ENCODE assay signal across 25 cellular contexts in genomic region chr7:1661461-1661860, GRCh38. TPM values are rescaled to one million over a fixed set of nuclear protein-coding genes. Genes with fewer than 3 reads are reported as not detected.
"Had no signal": no experiment of that assay in that cellular context is flagged by ENCODE, and none has a peak within 500 bp of the region (broad histone marks: within the 10 kb centered on the region; RNA-seq: fewer than 3 reads in every experiment).

No MANE protein-coding gene starts in this region.

- ATAC-seq: activated CD8-positive, alpha-beta T cell treated with anti-CD3 and anti-CD28 coated beads for 36 hours; body of pancreas; left ventricle myocardium superior; mucosa of descending colon; pancreas; psoas muscle; T-cell had no signal

- H3K4me3 Mint-ChIP-seq: activated B cell treated with CpG ODN at 0.5 μM for 24 hours; activated CD8-positive, alpha-beta T cell treated with anti-CD3 and anti-CD28 coated beads for 36 hours; activated naive CD8-positive, alpha-beta T cell; nephron progenitor cell; T-cell; T-helper 2 cell treated with Interferon-gamma antibody and Interleukin-4, amounts not matched to agents 5 μg/mL and 100 μg/mL, for 36 hours had no signal

- H3K4me3 ChIP-seq: adrenal gland, body of pancreas, coronary artery, dorsolateral prefrontal cortex, mucosa of descending colon, pancreas, psoas muscle, spleen, testis, transverse colon had no signal

- H3K36me3 ChIP-seq: adrenal gland, pancreas, spleen, transverse colon had no signal

- H3K9me3 Mint-ChIP-seq: activated B cell treated with CpG ODN at 0.5 μM for 24 hours; activated CD8-positive, alpha-beta T cell treated with anti-CD3 and anti-CD28 coated beads for 36 hours; activated T-helper 2 cell treated with anti-CD3 and anti-CD28 coated beads, Interferon-gamma antibody, Interleukin-2, Interleukin-4, amounts not matched to agents 10 μg/mL and 5 μg/mL and 100 μg/mL, durations not matched to agents 14 hours and 24 hours and 36 hours; T-cell; T-helper 2 cell treated with Interferon-gamma antibody and Interleukin-4, amounts not matched to agents 5 μg/mL and 100 μg/mL, for 36 hours had no signal

- H3K4me1 Mint-ChIP-seq: activated B cell treated with CpG ODN at 0.5 μM for 24 hours had no signal

- H3K27ac ChIP-seq: adrenal gland, body of pancreas, coronary artery, dorsolateral prefrontal cortex, pancreas, psoas muscle, spleen, testis, transverse colon had no signal

- H3K27me3 ChIP-seq: testis had no signal

- H3K36me3 Mint-ChIP-seq: activated naive CD8-positive, alpha-beta T cell; T-cell had no signal

- DNase-seq: activated B cell treated with CpG ODN at 0.5 μM for 24 hours; activated CD4-positive, alpha-beta T cell treated with anti-CD3 and anti-CD28 coated beads, Interleukin-2, amount 50 U/mL, for 1 hour; activated CD8-positive, alpha-beta T cell treated with anti-CD3 and anti-CD28 coated beads for 36 hours; activated T-cell treated with anti-CD3 and anti-CD28 coated beads, Interleukin-2, amount 50 U/mL, for 48 hours; adrenal gland; effector memory CD4-positive, alpha-beta T cell; erythroblast; foreskin melanocyte; nephron progenitor cell; stimulated activated naive CD4-positive, alpha-beta T cell treated with Interleukin-2 at 50 U/mL for 16 hours; T-cell; testis; transverse colon had no signal

- H3K27ac Mint-ChIP-seq: activated B cell treated with CpG ODN at 0.5 μM for 24 hours; activated CD8-positive, alpha-beta T cell treated with anti-CD3 and anti-CD28 coated beads for 36 hours; activated naive CD8-positive, alpha-beta T cell; activated T-helper 2 cell treated with anti-CD3 and anti-CD28 coated beads, Interferon-gamma antibody, Interleukin-2, Interleukin-4, amounts not matched to agents 10 μg/mL and 5 μg/mL and 100 μg/mL, durations not matched to agents 14 hours and 24 hours and 36 hours; nephron progenitor cell; T-cell; T-helper 2 cell treated with Interferon-gamma antibody and Interleukin-4, amounts not matched to agents 5 μg/mL and 100 μg/mL, for 36 hours had no signal

- H3K9me3 ChIP-seq: adrenal gland, body of pancreas, mucosa of descending colon, pancreas, psoas muscle, testis, transverse colon had no signal

RNA-seq across cellular contexts. Expression of gene ELFN1, which starts 8.6 kb away (rescaled TPM):
- total RNA-seq: activated B cell treated with CpG ODN at 0.5 μM for 24 hours; activated T-helper 2 cell treated with anti-CD3 and anti-CD28 coated beads, Interferon-gamma antibody, Interleukin-2, Interleukin-4, amounts not matched to agents 10 μg/mL and 5 μg/mL and 100 μg/mL, durations not matched to agents 14 hours and 24 hours and 36 hours; myocyte had no signal
